ENCODE assay signal across 2 cellular contexts in genomic region chr2:46780411-46780800, GRCh38.
TF ChIP-seq lines count a peak whose summit lies in the region.

No MANE protein-coding gene starts in this region.

TF ChIP-seq in IMR-90, 13 proteins besides CTCF, POLR2A, EP300 and RAD21 (continued from another document):
- TF ChIP-seq, protein P1, sequence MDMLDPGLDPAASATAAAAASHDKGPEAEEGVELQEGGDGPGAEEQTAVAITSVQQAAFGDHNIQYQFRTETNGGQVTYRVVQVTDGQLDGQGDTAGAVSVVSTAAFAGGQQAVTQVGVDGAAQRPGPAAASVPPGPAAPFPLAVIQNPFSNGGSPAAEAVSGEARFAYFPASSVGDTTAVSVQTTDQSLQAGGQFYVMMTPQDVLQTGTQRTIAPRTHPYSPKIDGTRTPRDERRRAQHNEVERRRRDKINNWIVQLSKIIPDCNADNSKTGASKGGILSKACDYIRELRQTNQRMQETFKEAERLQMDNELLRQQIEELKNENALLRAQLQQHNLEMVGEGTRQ (IDR thresholded peaks at IDR 0.05; ENCODE audit: low read depth, low read length) = no peak
- TF ChIP-seq MXI1 (IDR thresholded peaks at IDR 0.05; ENCODE audit: borderline replicate concordance, low read depth, low read length) (no peak), ELK1 (IDR thresholded peaks at IDR 0.05; ENCODE audit: borderline replicate concordance, low read depth, low read length) (no peak), SMC3 (IDR thresholded peaks at IDR 0.05; ENCODE audit: low read depth, low read length) (no peak), MAFK (IDR thresholded peaks at IDR 0.05; ENCODE audit: low read depth, low read length) (no peak), MAZ (IDR thresholded peaks at IDR 0.05; ENCODE audit: borderline replicate concordance, low read depth, low read length) (no peak), RFX5 (IDR thresholded peaks at IDR 0.05; ENCODE audit: low read depth, low read length) (no peak), CHD1 (IDR thresholded peaks at IDR 0.05; ENCODE audit: low read depth, low read length) (no peak), BHLHE40 (IDR thresholded peaks at IDR 0.05; ENCODE audit: low read depth, low read length) (no peak), CEBPB (IDR thresholded peaks at IDR 0.05; ENCODE audit: low read depth, low read length) (no peak)
TF ChIP-seq in IMR-90: peak in this region for 0.

TF ChIP-seq in HepG2, 621 proteins besides CTCF, POLR2A, EP300 and RAD21 (continued from another document):
- TF ChIP-seq KLF9 (CRISPR knock-in tag; IDR thresholded peaks at IDR 0.05; ENCODE audit: low read depth) (no peak), HDAC2 (CRISPR knock-in tag; IDR thresholded peaks at IDR 0.05) (no peak), TCF7 (IDR thresholded peaks at IDR 0.05; ENCODE audit: low read depth) (no peak), DNMT3B (CRISPR knock-in tag; conservative IDR thresholded peaks at IDR 0.05) (no peak), PBX2 (CRISPR knock-in tag; IDR thresholded peaks at IDR 0.05) (no peak), ZNF556 (CRISPR knock-in tag; IDR thresholded peaks at IDR 0.05; ENCODE audit: borderline replicate concordance) (0 out of 2 replicates have a peak, but pooled peaks have one; percentile 11), ONECUT2 (CRISPR knock-in tag; IDR thresholded peaks at IDR 0.05) (no peak), POLR2AphosphoS2 (IDR thresholded peaks at IDR 0.05; ENCODE audit: low read depth, low read length) (no peak), REPIN1 (CRISPR knock-in tag; IDR thresholded peaks at IDR 0.05; ENCODE audit: borderline replicate concordance, low read depth) (no peak), KAT8 (CRISPR knock-in tag; IDR thresholded peaks at IDR 0.05) (no peak), ZNF383 (CRISPR knock-in tag; IDR thresholded peaks at IDR 0.05; ENCODE audit: borderline replicate concordance) (0 out of 2 replicates have a peak, but pooled peaks have one; percentile 35), PHB2 (IDR thresholded peaks at IDR 0.05; ENCODE audit: partially characterized antibody) (no peak), SRSF4 (IDR thresholded peaks at IDR 0.05; ENCODE audit: low read depth, low read length, poor library complexity, severe bottlenecking) (no peak), ATF1 (CRISPR knock-in tag; IDR thresholded peaks at IDR 0.05) (no peak), ZNF543 (CRISPR knock-in tag; IDR thresholded peaks at IDR 0.05) (peak; percentile 20; the same call in 1 of the 2 replicates), ZNF720 (CRISPR knock-in tag; IDR thresholded peaks at IDR 0.05) (no peak), FOXA1 (IDR thresholded peaks at IDR 0.05) (no peak), FOXA1 (CRISPR knock-in tag; IDR thresholded peaks at IDR 0.05) (no peak), HMGA1 (CRISPR knock-in tag; conservative IDR thresholded peaks at IDR 0.05) (no peak), HDAC1 (CRISPR knock-in tag; IDR thresholded peaks at IDR 0.05) (0 out of 2 replicates have a peak, but pooled peaks have one; percentile 31), MTA1 (CRISPR knock-in tag; IDR thresholded peaks at IDR 0.05; ENCODE audit: borderline replicate concordance) (peak; percentile 8; the same call in 1 of the 2 replicates), ZNF777 (CRISPR knock-in tag; IDR thresholded peaks at IDR 0.05) (no peak), NCOA5 (CRISPR knock-in tag; IDR thresholded peaks at IDR 0.05) (no peak), SAFB2 (CRISPR knock-in tag; IDR thresholded peaks at IDR 0.05; ENCODE audit: borderline replicate concordance, low read depth) (no peak), ZNF318 (CRISPR knock-in tag; IDR thresholded peaks at IDR 0.05) (no peak), ZKSCAN1 (IDR thresholded peaks at IDR 0.05; ENCODE audit: low read length) (no peak)
- TF ChIP-seq, protein P2, sequence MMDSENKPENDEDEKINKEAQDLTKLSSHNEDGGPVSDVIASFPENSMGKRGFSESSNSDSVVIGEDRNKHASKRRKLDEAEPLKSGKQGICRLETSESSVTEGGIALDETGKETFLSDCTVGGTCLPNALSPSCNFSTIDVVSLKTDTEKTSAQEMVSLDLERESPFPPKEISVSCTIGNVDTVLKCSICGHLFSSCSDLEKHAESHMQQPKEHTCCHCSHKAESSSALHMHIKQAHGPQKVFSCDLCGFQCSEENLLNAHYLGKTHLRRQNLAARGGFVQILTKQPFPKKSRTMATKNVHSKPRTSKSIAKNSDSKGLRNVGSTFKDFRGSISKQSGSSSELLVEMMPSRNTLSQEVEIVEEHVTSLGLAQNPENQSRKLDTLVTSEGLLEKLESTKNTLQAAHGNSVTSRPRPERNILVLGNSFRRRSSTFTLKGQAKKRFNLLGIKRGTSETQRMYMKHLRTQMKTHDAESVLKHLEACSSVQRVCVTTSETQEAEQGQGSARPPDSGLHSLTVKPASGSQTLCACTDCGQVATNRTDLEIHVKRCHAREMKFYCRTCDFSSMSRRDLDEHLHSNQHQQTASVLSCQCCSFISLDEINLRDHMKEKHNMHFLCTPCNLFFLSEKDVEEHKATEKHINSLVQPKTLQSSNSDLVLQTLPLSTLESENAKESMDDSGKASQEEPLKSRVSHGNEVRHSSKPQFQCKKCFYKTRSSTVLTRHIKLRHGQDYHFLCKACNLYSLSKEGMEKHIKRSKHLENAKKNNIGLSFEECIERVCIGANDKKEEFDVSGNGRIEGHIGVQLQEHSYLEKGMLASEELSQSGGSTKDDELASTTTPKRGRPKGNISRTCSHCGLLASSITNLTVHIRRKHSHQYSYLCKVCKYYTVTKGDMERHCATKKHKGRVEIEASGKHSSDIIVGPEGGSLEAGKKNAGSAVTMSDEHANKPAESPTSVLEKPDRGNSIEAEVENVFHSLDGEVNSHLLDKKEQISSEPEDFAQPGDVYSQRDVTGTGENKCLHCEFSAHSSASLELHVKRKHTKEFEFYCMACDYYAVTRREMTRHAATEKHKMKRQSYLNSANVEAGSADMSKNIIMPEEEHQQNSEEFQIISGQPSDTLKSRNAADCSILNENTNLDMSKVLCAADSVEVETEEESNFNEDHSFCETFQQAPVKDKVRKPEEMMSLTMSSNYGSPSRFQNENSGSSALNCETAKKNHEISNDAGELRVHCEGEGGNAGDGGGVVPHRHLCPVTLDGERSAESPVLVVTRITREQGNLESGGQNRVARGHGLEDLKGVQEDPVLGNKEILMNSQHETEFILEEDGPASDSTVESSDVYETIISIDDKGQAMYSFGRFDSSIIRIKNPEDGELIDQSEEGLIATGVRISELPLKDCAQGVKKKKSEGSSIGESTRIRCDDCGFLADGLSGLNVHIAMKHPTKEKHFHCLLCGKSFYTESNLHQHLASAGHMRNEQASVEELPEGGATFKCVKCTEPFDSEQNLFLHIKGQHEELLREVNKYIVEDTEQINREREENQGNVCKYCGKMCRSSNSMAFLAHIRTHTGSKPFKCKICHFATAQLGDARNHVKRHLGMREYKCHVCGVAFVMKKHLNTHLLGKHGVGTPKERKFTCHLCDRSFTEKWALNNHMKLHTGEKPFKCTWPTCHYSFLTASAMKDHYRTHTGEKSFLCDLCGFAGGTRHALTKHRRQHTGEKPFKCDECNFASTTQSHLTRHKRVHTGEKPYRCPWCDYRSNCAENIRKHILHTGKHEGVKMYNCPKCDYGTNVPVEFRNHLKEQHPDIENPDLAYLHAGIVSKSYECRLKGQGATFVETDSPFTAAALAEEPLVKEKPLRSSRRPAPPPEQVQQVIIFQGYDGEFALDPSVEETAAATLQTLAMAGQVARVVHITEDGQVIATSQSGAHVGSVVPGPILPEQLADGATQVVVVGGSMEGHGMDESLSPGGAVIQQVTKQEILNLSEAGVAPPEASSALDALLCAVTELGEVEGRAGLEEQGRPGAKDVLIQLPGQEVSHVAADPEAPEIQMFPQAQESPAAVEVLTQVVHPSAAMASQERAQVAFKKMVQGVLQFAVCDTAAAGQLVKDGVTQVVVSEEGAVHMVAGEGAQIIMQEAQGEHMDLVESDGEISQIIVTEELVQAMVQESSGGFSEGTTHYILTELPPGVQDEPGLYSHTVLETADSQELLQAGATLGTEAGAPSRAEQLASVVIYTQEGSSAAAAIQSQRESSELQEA (CRISPR knock-in tag; IDR thresholded peaks at IDR 0.05; ENCODE audit: not compliant biosample characterization) = no peak
- TF ChIP-seq, protein P3, sequence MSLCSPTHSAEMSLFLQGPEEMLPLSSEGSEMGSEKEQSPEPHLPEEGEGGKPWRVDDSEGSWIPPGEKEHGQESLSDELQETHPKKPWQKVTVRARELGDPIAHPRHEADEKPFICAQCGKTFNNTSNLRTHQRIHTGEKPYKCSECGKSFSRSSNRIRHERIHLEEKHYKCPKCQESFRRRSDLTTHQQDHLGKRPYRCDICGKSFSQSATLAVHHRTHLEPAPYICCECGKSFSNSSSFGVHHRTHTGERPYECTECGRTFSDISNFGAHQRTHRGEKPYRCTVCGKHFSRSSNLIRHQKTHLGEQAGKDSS (CRISPR knock-in tag; IDR thresholded peaks at IDR 0.05; ENCODE audit: borderline replicate concordance, low read depth) = no peak
